ENCODE assay signal across 13 cellular contexts in genomic region chr9:121558423-121558950, GRCh38. TPM values are rescaled to one million over a fixed set of nuclear protein-coding genes. Genes with fewer than 3 reads are reported as not detected.
DNase-seq lines count a peak whose midpoint lies in the region; ATAC-seq, FAIRE-seq and TF ChIP-seq lines count a peak whose summit lies in the region.
"Had no signal": no experiment of that assay in that cellular context is flagged by ENCODE, and none has a peak within 500 bp of the region (broad histone marks: within the 10 kb centered on the region; RNA-seq: fewer than 3 reads in every experiment).

No MANE protein-coding gene starts in this region.

- peak overlapping the region; percentile 17 for H3K4me3 Mint-ChIP-seq in natural killer cell
- H3K4me3 Mint-ChIP-seq in natural killer cell treated with Interleukin-12 subunit alpha and Interleukin-12 subunit beta and Interleukin-15 and Interleukin-18, amount 100 ng/mL, for 72 hours: no peak overlapping the region
- H3K4me3 Mint-ChIP-seq in neural progenitor cell: no peak overlapping the region
- no peak overlapping the region for H3K4me3 Mint-ChIP-seq in Calu3 (ENCODE audit: low read depth, unreplicated experiment)
- no peak overlapping the region for H3K4me3 Mint-ChIP-seq in stimulated activated naive CD8-positive, alpha-beta T cell treated with anti-CD3 and anti-CD28 coated beads, Interleukin-15, amount 100 ng/mL, for 72 hours

- no peaks in the 10 kb centered on the region for H3K79me2 ChIP-seq in neural progenitor cell (ENCODE audit: low read depth)

- H3K36me3 Mint-ChIP-seq in natural killer cell: no peaks in the 10 kb centered on the region
- H3K36me3 Mint-ChIP-seq in natural killer cell treated with Interleukin-12 subunit alpha and Interleukin-12 subunit beta and Interleukin-15 and Interleukin-18, amount 100 ng/mL, for 72 hours: no peaks in the 10 kb centered on the region
- no peaks in the 10 kb centered on the region for H3K36me3 Mint-ChIP-seq in neural progenitor cell
- peaks cover 4% of the 10 kb centered on the region for H3K36me3 Mint-ChIP-seq in Calu3 (ENCODE audit: insufficient read depth, unreplicated experiment)

- H2AFZ ChIP-seq in neural progenitor cell (replicated peaks): peak overlapping the region; percentile 82

- H3K4me1 ChIP-seq in esophagus muscularis mucosa (peaks cover 29 to 38% (median 32%) of the 10 kb centered on the region in 4 donors), neural progenitor cell (peaks cover 13% of the 10 kb centered on the region)

- H3K27me3 Mint-ChIP-seq in natural killer cell (ENCODE audit: low read depth in 2 of 2): no peaks in the 10 kb centered on the region
- peaks cover 0 to 7% of the 10 kb centered on the region in 2 donors for H3K27me3 Mint-ChIP-seq in natural killer cell treated with Interleukin-12 subunit alpha and Interleukin-12 subunit beta and Interleukin-15 and Interleukin-18, amount 100 ng/mL, for 72 hours
- H3K27me3 Mint-ChIP-seq in neural progenitor cell (ENCODE audit: insufficient read depth, low read depth): peaks cover 6% of the 10 kb centered on the region
- no peaks in the 10 kb centered on the region for H3K27me3 Mint-ChIP-seq in Calu3 (ENCODE audit: unreplicated experiment)
- H3K27me3 Mint-ChIP-seq in stimulated activated naive CD8-positive, alpha-beta T cell treated with anti-CD3 and anti-CD28 coated beads, Interleukin-15, amount 100 ng/mL, for 72 hours: peaks cover 29% of the 10 kb centered on the region

- H3K27me3 ChIP-seq in esophagus muscularis mucosa (no peaks in the 10 kb centered on the region), neural progenitor cell (no peaks in the 10 kb centered on the region)
- H3K27me3 ChIP-seq: foreskin keratinocyte had no signal

- H3K27ac ChIP-seq in esophagus muscularis mucosa (replicated peaks in 1 of 4) (peak overlapping the region; percentile 77 to 85 (median 80)), neural progenitor cell (no peak overlapping the region)
- H3K27ac ChIP-seq: foreskin keratinocyte had no signal

- peaks cover 14 to 48% of the 10 kb centered on the region in 2 donors for H3K4me1 Mint-ChIP-seq in natural killer cell
- peaks cover 8 to 22% of the 10 kb centered on the region in 2 donors for H3K4me1 Mint-ChIP-seq in natural killer cell treated with Interleukin-12 subunit alpha and Interleukin-12 subunit beta and Interleukin-15 and Interleukin-18, amount 100 ng/mL, for 72 hours (ENCODE audit: low read depth in 2 of 2)
- peaks cover 22% of the 10 kb centered on the region for H3K4me1 Mint-ChIP-seq in neural progenitor cell
- H3K4me1 Mint-ChIP-seq in Calu3 (ENCODE audit: low read depth, unreplicated experiment): peaks cover 13% of the 10 kb centered on the region
- H3K4me1 Mint-ChIP-seq in stimulated activated naive CD8-positive, alpha-beta T cell treated with anti-CD3 and anti-CD28 coated beads, Interleukin-15, amount 100 ng/mL, for 72 hours: peaks cover 24% of the 10 kb centered on the region

- no peak overlapping the region for H3K9ac ChIP-seq in neural progenitor cell

- peak in 2 of 3 donors; percentile 43 to 52 for ATAC-seq in natural killer cell
- no peak for ATAC-seq in natural killer cell treated with Interleukin-12 subunit alpha and Interleukin-12 subunit beta and Interleukin-15 and Interleukin-18, amount 100 ng/mL, for 72 hours
- ATAC-seq in stimulated activated naive CD8-positive, alpha-beta T cell treated with anti-CD3 and anti-CD28 coated beads, Interleukin-15, amount 100 ng/mL, for 72 hours: no peak

- no peak for FAIRE-seq in GM19239 (lab: Jason Lieb, UNC)

- H3K9me3 Mint-ChIP-seq in natural killer cell: no peaks in the 10 kb centered on the region
- no peaks in the 10 kb centered on the region for H3K9me3 Mint-ChIP-seq in natural killer cell treated with Interleukin-12 subunit alpha and Interleukin-12 subunit beta and Interleukin-15 and Interleukin-18, amount 100 ng/mL, for 72 hours
- no peaks in the 10 kb centered on the region for H3K9me3 Mint-ChIP-seq in neural progenitor cell
- H3K9me3 Mint-ChIP-seq in Calu3 (ENCODE audit: low read depth, unreplicated experiment): no peaks in the 10 kb centered on the region
- no peaks in the 10 kb centered on the region for H3K9me3 Mint-ChIP-seq in stimulated activated naive CD8-positive, alpha-beta T cell treated with anti-CD3 and anti-CD28 coated beads, Interleukin-15, amount 100 ng/mL, for 72 hours

- H3K9me3 ChIP-seq in esophagus muscularis mucosa (no peaks in the 10 kb centered on the region), neural progenitor cell (ENCODE audit: low read depth) (no peaks in the 10 kb centered on the region)

- H4K20me1 ChIP-seq in neural progenitor cell (ENCODE audit: low read depth): no peaks in the 10 kb centered on the region

- no peak for DNase-seq in natural killer cell
- no peak for DNase-seq in natural killer cell treated with Interleukin-12 subunit alpha and Interleukin-12 subunit beta and Interleukin-15 and Interleukin-18, amount 100 ng/mL, for 72 hours (ENCODE audit: low spot score)
- DNase-seq in esophagus muscularis mucosa (ENCODE audit: extremely low spot score): no peak
- DNase-seq in neural progenitor cell (ENCODE audit: low spot score): no peak
- no peak for DNase-seq in Calu3
- DNase-seq in GM19239 (ENCODE audit: insufficient read length, low spot score): no peak
- no peak for DNase-seq in stimulated activated naive CD8-positive, alpha-beta T cell treated with anti-CD3 and anti-CD28 coated beads, Interleukin-15, amount 100 ng/mL, for 72 hours
- DNase-seq in activated effector memory CD4-positive, alpha-beta T cell treated with Interleukin-2 at 50 U/mL for 16 hours: no peak
- DNase-seq: activated T-cell treated with anti-CD3 and anti-CD28 coated beads for 4 hours; central memory CD4-positive, alpha-beta T cell; NCI-H1930 had no signal

- peaks cover 9% of the 10 kb centered on the region for H3F3A ChIP-seq in neural progenitor cell (ENCODE audit: low read depth)

- no peak for TF ChIP-seq EP300 in esophagus muscularis mucosa (IDR thresholded peaks at IDR 0.05)

- CTCF ChIA-PET in Calu3 (lab: Charles Lee): interaction anchor here (0.7 kb wide), 1 partner anchor 18 kb away, joined by 4 read pairs; no protein-coding TSS in a partner anchor

- 66% methylated on average over 8 of the region's 8 CpGs for WGBS in esophagus muscularis mucosa

- intact Hi-C loops in natural killer cell (cut with micrococcal nuclease) (no loop called here), esophagus muscularis mucosa (cut with DNase I) (no loop called here), Calu3 (cut with micrococcal nuclease; ENCODE audit: unreplicated experiment) (no loop called here)

- H3K4me3 ChIP-seq in esophagus muscularis mucosa (no peak overlapping the region), neural progenitor cell (no peak overlapping the region)

- no TSS peak for BruUV-seq in Calu3 (replicated peaks; lab: Mats Ljungman, UMichigan)

- peak overlapping the region; percentile 39 for H3K4me2 ChIP-seq in neural progenitor cell

- TF ChIP-seq POLR2A in esophagus muscularis mucosa (IDR thresholded peaks at IDR 0.05; ENCODE audit: low read depth): no peak

- H3K27ac Mint-ChIP-seq in natural killer cell: peak overlapping the region in 1 of 2 donors; percentile 75
- peak overlapping the region in 1 of 2 donors; percentile 45 for H3K27ac Mint-ChIP-seq in natural killer cell treated with Interleukin-12 subunit alpha and Interleukin-12 subunit beta and Interleukin-15 and Interleukin-18, amount 100 ng/mL, for 72 hours
- no peak overlapping the region for H3K27ac Mint-ChIP-seq in neural progenitor cell
- no peak overlapping the region for H3K27ac Mint-ChIP-seq in Calu3 (ENCODE audit: unreplicated experiment)
- H3K27ac Mint-ChIP-seq in stimulated activated naive CD8-positive, alpha-beta T cell treated with anti-CD3 and anti-CD28 coated beads, Interleukin-15, amount 100 ng/mL, for 72 hours: peak overlapping the region in 1 of 2 donors; percentile 64

- H3K36me3 ChIP-seq in esophagus muscularis mucosa (no peaks in the 10 kb centered on the region), neural progenitor cell (no peaks in the 10 kb centered on the region)

- no peak for TF ChIP-seq CTCF in natural killer cell (IDR thresholded peaks at IDR 0.05)
- no peak for TF ChIP-seq CTCF in esophagus muscularis mucosa (IDR thresholded peaks at IDR 0.05)
- no peak for TF ChIP-seq CTCF in neural progenitor cell (IDR thresholded peaks at IDR 0.05)
- no peak for TF ChIP-seq CTCF in Calu3 (IDR thresholded peaks at IDR 0.05; ENCODE audit: unreplicated experiment)

RNA-seq across cellular contexts. Expression of gene GGTA1, which starts 58.8 kb away (rescaled TPM):
- total RNA-seq in natural killer cell (under 1 TPM; 0.23 to 0.87 (median 0.55) TPM), esophagus muscularis mucosa (10 to 100 TPM in 2 of 4 donors, 1 to 10 TPM in 2; 5.6 to 18.7 (median 9.5) TPM), neural progenitor cell (ENCODE audit: low replicate concordance) (not detected in 2 replicates), Calu3 (2022) (not detected in 2 replicates)
- total RNA-seq in natural killer cell treated with Interleukin-12 subunit alpha and Interleukin-12 subunit beta and Interleukin-15 and Interleukin-18, amount 100 ng/mL, for 72 hours: not detected
- total RNA-seq: foreskin keratinocyte, G401 had no signal

Comparison
In these comparisons a context has a peak if more than half of its experiments do, and no peak if none do; other contexts are left out.
1. ATAC-seq: peak in natural killer cell (2 of 3); none in natural killer cell treated with Interleukin-12 subunit alpha and Interleukin-12 subunit beta and Interleukin-15 and Interleukin-18, amount 100 ng/mL, for 72 hours (0 of 2) and stimulated activated naive CD8-positive, alpha-beta T cell treated with anti-CD3 and anti-CD28 coated beads, Interleukin-15, amount 100 ng/mL, for 72 hours (single experiment).